ENCODE assay signal across 9 cellular contexts in the genomic region with DNA sequence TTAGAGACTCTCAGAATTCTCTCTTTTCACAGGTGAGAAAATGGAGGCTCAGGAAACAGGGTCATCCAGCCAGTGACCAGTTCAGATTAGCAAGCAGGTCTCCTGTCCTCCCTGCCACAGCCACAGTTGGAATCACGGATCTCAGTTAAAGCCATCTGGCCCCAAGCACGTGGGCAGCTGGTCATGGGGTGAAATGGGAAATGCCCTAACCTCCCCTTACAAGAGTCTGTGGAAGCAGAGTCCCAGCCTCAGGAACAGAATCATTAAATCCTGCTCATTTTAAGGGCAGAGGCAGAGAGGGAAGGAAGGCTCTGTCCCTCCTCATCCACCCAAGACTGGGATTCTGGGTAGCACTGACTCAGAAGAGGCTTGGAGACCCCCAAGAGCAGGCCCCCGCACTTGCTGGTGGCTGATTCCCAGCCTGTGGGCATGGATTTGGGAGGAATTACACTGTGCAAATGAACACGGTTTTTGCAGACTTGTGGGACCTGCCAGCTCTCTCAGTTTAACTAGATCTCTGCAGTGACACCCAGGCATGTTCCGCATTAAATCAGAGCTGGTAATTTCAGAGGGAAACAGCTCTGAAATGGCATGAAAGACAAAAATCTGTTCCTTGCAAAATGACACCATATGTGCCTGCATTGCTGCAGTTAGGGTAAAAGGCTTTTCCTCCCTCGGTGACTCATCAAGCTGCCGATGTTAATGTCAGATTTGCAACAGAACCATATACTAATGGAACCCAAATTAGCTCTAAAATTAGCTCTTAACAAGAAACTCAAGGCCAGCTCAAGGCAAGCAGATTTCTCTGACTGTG.
DNase-seq lines count a peak whose midpoint lies in the region; ATAC-seq, FAIRE-seq and TF ChIP-seq lines count a peak whose summit lies in the region.
"Had no signal": no experiment of that assay in that cellular context is flagged by ENCODE, and none has a peak within 500 bp of the region (broad histone marks: within the 10 kb centered on the region; RNA-seq: fewer than 3 reads in every experiment).

No MANE protein-coding gene starts in this region.

- peaks cover 42% of the 10 kb centered on the region for H3K4me1 ChIP-seq in osteoblast (ENCODE audit: insufficient read depth, low read length)

- H3K4me3 ChIP-seq in osteoblast (ENCODE audit: insufficient read depth, low read length): peak overlapping the region; percentile 6

- TF ChIP-seq CTCF in osteoblast (IDR thresholded peaks at IDR 0.05; ENCODE audit: extremely low read depth, low read depth, low read length) (no peak), D721Med (IDR thresholded peaks at IDR 0.05; ENCODE audit: insufficient read depth, missing control alignments) (no peak)

- H2AFZ ChIP-seq in osteoblast (ENCODE audit: low read length): peak overlapping the region; percentile 42

- H3K4me2 ChIP-seq in osteoblast (ENCODE audit: insufficient read depth, low read length): peak overlapping the region; percentile 57

- H3K79me2 ChIP-seq in osteoblast (ENCODE audit: insufficient read depth, low read length): no peaks in the 10 kb centered on the region

- no peaks in the 10 kb centered on the region for H3K36me3 ChIP-seq in osteoblast (ENCODE audit: insufficient read depth, low read length)

- no peaks in the 10 kb centered on the region for H3K9me3 ChIP-seq in osteoblast (ENCODE audit: low read depth, low read length)

- no peak for FAIRE-seq in D721Med (lab: Jason Lieb, UNC)
- FAIRE-seq: TTC549 had no signal

- H3K27me3 ChIP-seq in osteoblast (ENCODE audit: insufficient read depth, low read length): no peaks in the 10 kb centered on the region

- no peaks in the 10 kb centered on the region for H4K20me1 ChIP-seq in osteoblast (ENCODE audit: insufficient read depth, low read length)

- ATAC-seq in GM18868 (IDR thresholded peaks at IDR 0.05; ENCODE audit: unreplicated experiment): no peak
- no peak for ATAC-seq in HG03135 (IDR thresholded peaks at IDR 0.05; ENCODE audit: unreplicated experiment)
- ATAC-seq in HG02840 (IDR thresholded peaks at IDR 0.05; ENCODE audit: low FRiP score, unreplicated experiment): no peak

- peak; percentile 78 for DNase-seq in EL
- DNase-seq in NCI-H82 treated with DMSO at 0.1 percent for 48 hours (lab: John Stamatoyannopoulos, UW; ENCODE audit: unreplicated experiment): peak; percentile 55
- peak; percentile 55 for DNase-seq in epidermal melanocyte (ENCODE audit: insufficient read length, low spot score)
- peak; percentile 91 for DNase-seq in osteoblast (ENCODE audit: insufficient read length, low spot score, missing footprints)
- no peak for DNase-seq in D721Med (ENCODE audit: insufficient read length, low spot score)

- peak overlapping the region; percentile 74 for H3K27ac ChIP-seq in osteoblast (ENCODE audit: low read depth, low read length)
